ENCODE assay signal across 8 cellular contexts in genomic region chr12:111405149-111405855, GRCh38. TPM values are rescaled to one million over a fixed set of nuclear protein-coding genes. Genes with fewer than 3 reads are reported as not detected.
DNase-seq lines count a peak whose midpoint lies in the region; ATAC-seq and TF ChIP-seq lines count a peak whose summit lies in the region.

No MANE protein-coding gene starts in this region.

- H3K4me1 ChIP-seq in IMR-90 (ENCODE audit: control insufficient read depth, insufficient read depth, low read length) (peaks cover 24% of the 10 kb centered on the region), OCI-LY1 (ENCODE audit: insufficient read depth, low read length, severe bottlenecking) (peaks cover 34% of the 10 kb centered on the region), mononuclear cell (ENCODE audit: insufficient read depth, low read length) (peaks cover 66% of the 10 kb centered on the region)

- 0 out of 2 replicates have a peak overlapping the region, but pooled peaks have one; percentile 21 for H3K56ac ChIP-seq in IMR-90 (ENCODE audit: extremely low read depth, insufficient read depth, low read length)

- POLR2A ChIA-PET in IMR-90 (lab: Charles Lee; ENCODE audit: unreplicated experiment), result no interaction called here

- no peak for TF ChIP-seq POLR2A in IMR-90 (IDR thresholded peaks at IDR 0.05; ENCODE audit: low read depth, low read length)

- H4K91ac ChIP-seq in IMR-90 (ENCODE audit: insufficient read depth, low read depth, low read length), result peak overlapping the region; percentile 78

- no peaks in the 10 kb centered on the region for H3K9me3 ChIP-seq in IMR-90 (ENCODE audit: control insufficient read depth, insufficient read depth, low read length)
- no peaks in the 10 kb centered on the region for H3K9me3 ChIP-seq in OCI-LY1 (ENCODE audit: low read length)
- no peaks in the 10 kb centered on the region for H3K9me3 ChIP-seq in mononuclear cell (ENCODE audit: low read depth, low read length)

- H3F3A ChIP-seq in OCI-LY1 (ENCODE audit: insufficient read depth, low read length), result no peaks in the 10 kb centered on the region

- no peaks in the 10 kb centered on the region for H3K79me2 ChIP-seq in OCI-LY1 (ENCODE audit: insufficient read depth, low read length)

- no peaks in the 10 kb centered on the region for H3K36me3 ChIP-seq in IMR-90 (ENCODE audit: control insufficient read depth, insufficient read depth, low read length)
- H3K36me3 ChIP-seq in OCI-LY1 (ENCODE audit: insufficient read depth, low read length), result no peaks in the 10 kb centered on the region

- 0 out of 2 replicates have a peak overlapping the region, but pooled peaks have one; percentile 17 for H3K23ac ChIP-seq in IMR-90 (ENCODE audit: low read depth, low read length)

- H4K8ac ChIP-seq in IMR-90 (ENCODE audit: low read depth in 2 of 2, low read length in 2 of 2), result peak overlapping the region; percentile 78 to 93; a peak in 2 of 4 replicates

- peak overlapping the region; percentile 66 for H2BK120ac ChIP-seq in IMR-90 (ENCODE audit: low read depth, low read length)

- WGBS in IMR-90 (ENCODE audit: extremely low coverage in 2 of 2, insufficient read length in 1 of 2), 2 experiments, result 11% methylated on average over 5 of the region's 59 CpGs; no CpG with 5 or more reads in 1 of the 2 experiments

- dilution Hi-C loops in IMR-90 (cut with HindIII; ENCODE audit: low sequenced_read_pairs, unreplicated experiment), result no loop called here

- peak overlapping the region; percentile 52 for H3K4me2 ChIP-seq in IMR-90 (ENCODE audit: low read depth, low read length)
- peak overlapping the region; percentile 60 for H3K4me2 ChIP-seq in OCI-LY1 (ENCODE audit: low read length)

- no peak overlapping the region; the same call in 1 of the 2 replicates for H4K5ac ChIP-seq in IMR-90 (ENCODE audit: low read depth, low read length)

- no peak overlapping the region for H2BK20ac ChIP-seq in IMR-90 (ENCODE audit: low read depth, low read length)

- 0 out of 3 replicates have a peak overlapping the region, but pooled peaks have one; percentile 42 for H2BK15ac ChIP-seq in IMR-90 (ENCODE audit: low read depth, low read length)

- peak; percentile 60 for ATAC-seq in GM21528 (IDR thresholded peaks at IDR 0.05; ENCODE audit: low FRiP score, unreplicated experiment)
- ATAC-seq in IMR-90 (ENCODE audit: low read depth), result peak; percentile 88

- H2AFZ ChIP-seq in IMR-90 (replicated peaks; ENCODE audit: low read length, poor library complexity), result peak overlapping the region; percentile 94
- H2AFZ ChIP-seq in OCI-LY1 (ENCODE audit: low read length), result no peak overlapping the region

- H3K4ac ChIP-seq in IMR-90 (ENCODE audit: low read depth, low read length), result peak overlapping the region; percentile 38

- 0 out of 2 replicates have a peak overlapping the region, but pooled peaks have one; percentile 21 for H3K9ac ChIP-seq in IMR-90 (ENCODE audit: low read depth, low read length)
- peak overlapping the region; percentile 28; the same call in 1 of the 2 replicates for H3K9ac ChIP-seq in OCI-LY1 (ENCODE audit: low read length)

- H3K27me3 ChIP-seq in IMR-90 (ENCODE audit: control insufficient read depth, insufficient read depth, low read length), result no peaks in the 10 kb centered on the region
- H3K27me3 ChIP-seq in OCI-LY1 (ENCODE audit: insufficient read depth, low read length), result no peaks in the 10 kb centered on the region
- H3K27me3 ChIP-seq in mononuclear cell (ENCODE audit: insufficient read depth, low read length), result no peaks in the 10 kb centered on the region

- peak overlapping the region; percentile 77; the same call in 1 of the 2 replicates for H2AK5ac ChIP-seq in IMR-90 (ENCODE audit: low read depth, low read length)

- CTCF ChIA-PET in IMR-90 (lab: Yijun Ruan, JAX), result no interaction called here

- peak overlapping the region; percentile 76 for H2AK9ac ChIP-seq in IMR-90 (replicated peaks; ENCODE audit: low read depth, low read length, poor library complexity)

- no TSS peak for BruUV-seq in IMR-90 (replicated peaks; lab: Mats Ljungman, UMichigan)

- H3K14ac ChIP-seq in IMR-90 (replicated peaks; ENCODE audit: low read depth, low read length), result 0 out of 2 replicates have a peak overlapping the region, but pooled peaks have one; percentile 33

- DNase-seq in DMS153 (lab: John Stamatoyannopoulos, UW) (peak; percentile 95), IMR-90 (peak; percentile 86), activated T-cell treated with anti-CD3 and anti-CD28 coated beads for 1 hour (ENCODE audit: low read depth) (peak; percentile 98), epithelial cell of esophagus (ENCODE audit: low read depth) (peak; percentile 82)
- peak; percentile 96 to 98 for DNase-seq in stimulated activated CD8-positive, alpha-beta memory T cell treated with anti-CD3 and anti-CD28 coated beads, Interleukin-4, amount 100 ng/mL, for 1 hour (ENCODE audit: low read depth in 2 of 2, low spot score in 1 of 2)

- H3K9me2 ChIP-seq in OCI-LY1 (ENCODE audit: low read depth, low read length), result no peaks in the 10 kb centered on the region

- intact Hi-C loops in IMR-90 (cut with micrococcal nuclease), result no loop called here

- TF ChIP-seq CTCF in IMR-90 (conservative IDR thresholded peaks at IDR 0.05; ENCODE audit: low read depth, low read length) (peak; percentile 32; the same call in 1 of the 2 replicates), OCI-LY1 (IDR thresholded peaks at IDR 0.05; ENCODE audit: low read length) (peak; percentile 33; the same call in 1 of the 2 replicates), epithelial cell of esophagus (IDR thresholded peaks at IDR 0.05; ENCODE audit: insufficient read depth, low read depth, low read length, missing control alignments) (peak; percentile 2)

- H4K20me1 ChIP-seq in IMR-90 (ENCODE audit: insufficient read depth, low read length), result peaks cover 18% of the 10 kb centered on the region
- no peaks in the 10 kb centered on the region for H4K20me1 ChIP-seq in OCI-LY1 (ENCODE audit: insufficient read depth, low read length)

- H3K9me1 ChIP-seq in IMR-90 (ENCODE audit: insufficient read depth, low read length), result peaks cover 12% of the 10 kb centered on the region

- H3K18ac ChIP-seq in IMR-90 (ENCODE audit: low read depth, low read length), result no peak overlapping the region; the same call in 1 of the 2 replicates

- no peak for TF ChIP-seq RAD21 in IMR-90 (IDR thresholded peaks at IDR 0.05; ENCODE audit: low read length)

- H3K4me3 ChIP-seq in IMR-90 (ENCODE audit: insufficient read depth, low read depth, low read length) (peak overlapping the region; percentile 55), OCI-LY1 (ENCODE audit: low read depth, low read length, poor library complexity, severe bottlenecking) (peak overlapping the region; percentile 80), epithelial cell of esophagus (ENCODE audit: low read length) (peak overlapping the region; percentile 63), mononuclear cell (ENCODE audit: low read length) (peak overlapping the region; percentile 96)

- in situ Hi-C loops in IMR-90 (cut with MboI; ENCODE audit: low sequenced_read_pairs), result no loop called here

- H3K79me1 ChIP-seq in IMR-90 (ENCODE audit: low read depth in 1 of 2, low read length in 2 of 2), result peaks cover 4 to 40% of the 10 kb centered on the region in 2 experiments; a peak in 3 of 4 replicates

- H3K27ac ChIP-seq in IMR-90 (ENCODE audit: insufficient read depth, low read length) (peak overlapping the region; percentile 2; the same call in 1 of the 2 replicates), OCI-LY1 (ENCODE audit: low read depth, low read length, poor library complexity, severe bottlenecking) (no peak overlapping the region)

- H2BK5ac ChIP-seq in IMR-90 (ENCODE audit: low read depth, low read length, poor library complexity, severe bottlenecking), result no peak overlapping the region

TF ChIP-seq in IMR-90, 13 proteins besides CTCF, POLR2A, EP300 and RAD21 (continues in another document):
- no peak for TF ChIP-seq MAFK (IDR thresholded peaks at IDR 0.05; ENCODE audit: low read depth, low read length)
- TF ChIP-seq USF2 (IDR thresholded peaks at IDR 0.05; ENCODE audit: low read depth, low read length), result peak; percentile 85
- TF ChIP-seq CEBPB (IDR thresholded peaks at IDR 0.05; ENCODE audit: low read depth, low read length), result peak; percentile 73
- TF ChIP-seq RFX5 (IDR thresholded peaks at IDR 0.05; ENCODE audit: low read depth, low read length), result 0 out of 2 replicates have a peak, but pooled peaks have one; percentile 12
- TF ChIP-seq RCOR1 (IDR thresholded peaks at IDR 0.05; ENCODE audit: insufficient replicate concordance, low read length), result no peak
- TF ChIP-seq FOS (IDR thresholded peaks at IDR 0.05; ENCODE audit: low read depth, low read length), result no peak
- no peak for TF ChIP-seq MAZ (IDR thresholded peaks at IDR 0.05; ENCODE audit: borderline replicate concordance, low read depth, low read length)
- TF ChIP-seq CHD1 (IDR thresholded peaks at IDR 0.05; ENCODE audit: low read depth, low read length), result no peak
- no peak for TF ChIP-seq SMC3 (IDR thresholded peaks at IDR 0.05; ENCODE audit: low read depth, low read length)
- TF ChIP-seq NFE2L2 (IDR thresholded peaks at IDR 0.05; ENCODE audit: low read depth, low read length), result no peak
- TF ChIP-seq ELK1 (IDR thresholded peaks at IDR 0.05; ENCODE audit: borderline replicate concordance, low read depth, low read length), result no peak

RNA-seq across cellular contexts. Expression of gene SH2B3, which starts 0.4 kb away (rescaled TPM):
- total RNA-seq in IMR-90 (2012; rRNA removed) (9.2 and 9.3 TPM in 2 replicates), mononuclear cell (137 TPM)
- polyA plus RNA-seq in IMR-90 (2012; rRNA removed), result 20.2 and 20.9 TPM in 2 replicates
- polyA plus RNA-seq in IMR-90 (2012; cell fraction: cytosol; rRNA removed), result 10.1 and 19.4 TPM in 2 replicates
- polyA plus RNA-seq in IMR-90 (2012; cell fraction: nucleus; rRNA removed; ENCODE audit: low replicate concordance), result 21.8 and 24.3 TPM in 2 replicates

RNA-seq across cellular contexts. Expression of gene PHETA1, which starts 36.4 kb away (rescaled TPM):
- total RNA-seq in IMR-90 (2012; rRNA removed) (3.1 and 3.2 TPM in 2 replicates), mononuclear cell (2.7 TPM)
- 6.6 and 7.1 TPM in 2 replicates for polyA plus RNA-seq in IMR-90 (2012; rRNA removed)
- 8.6 and 15.3 TPM in 2 replicates for polyA plus RNA-seq in IMR-90 (2012; cell fraction: cytosol; rRNA removed)
- polyA plus RNA-seq in IMR-90 (2012; cell fraction: nucleus; rRNA removed; ENCODE audit: low replicate concordance), result 8.3 and 19.7 TPM in 2 replicates

Comparison
In these comparisons a context has a peak if more than half of its experiments do, and no peak if none do; other contexts are left out.
1. RNA of gene SH2B3, which starts 0.4 kb away (total RNA-seq): 137 TPM in mononuclear cell (single experiment); 9.2 to 9.3 TPM in IMR-90; every median in the first group is over 10 times any median in the second.
2. Peak in every context shown above with its lines, with median percentiles within 50 percentile points of each other: DNase-seq, H3K4me3 ChIP-seq and CTCF ChIP-seq.